ENCODE assay signal across 8 cellular contexts in genomic region chr3:9771007-9771406, GRCh38. TPM values are rescaled to one million over a fixed set of nuclear protein-coding genes. Genes with fewer than 3 reads are reported as not detected.
DNase-seq lines count a peak whose midpoint lies in the region; ATAC-seq and TF ChIP-seq lines count a peak whose summit lies in the region.
"Not testable (repeated sequence)": the region's sequence is repeated elsewhere in the genome, so short reads cannot be mapped to it uniquely, and the experiment has no call there.

No MANE protein-coding gene starts in this region.

- not testable (repeated sequence) for H3K4me1 ChIP-seq in CD8-positive, alpha-beta memory T cell (ENCODE audit: insufficient read depth, low read length)
- H3K4me1 ChIP-seq in upper lobe of left lung, result peaks cover 34 to 43% (median 39%) of the 10 kb centered on the region in 4 donors

- not testable (repeated sequence) for H3K27ac Mint-ChIP-seq in CD8-positive, alpha-beta memory T cell; WTC11; immature natural killer cell
- peak overlapping the region; percentile 39 for H3K27ac Mint-ChIP-seq in activated T-helper 2 cell treated with anti-CD3 and anti-CD28 coated beads, Interferon-gamma antibody, Interleukin-2, Interleukin-4, amounts not matched to agents 10 μg/mL and 5 μg/mL and 100 μg/mL, durations not matched to agents 14 hours and 24 hours and 36 hours
- peak overlapping the region in 3 of 5 experiments; percentile 38 to 83 (median 43) for H3K27ac Mint-ChIP-seq in brain
- H3K27ac Mint-ChIP-seq in natural killer cell treated with Interleukin-12 subunit alpha and Interleukin-12 subunit beta and Interleukin-15 and Interleukin-18, amount 100 ng/mL, for 72 hours, result peak overlapping the region; percentile 26 to 78
- peak overlapping the region; percentile 57 for H3K27ac Mint-ChIP-seq in stimulated activated naive CD8-positive, alpha-beta T cell treated with anti-CD3 and anti-CD28 coated beads, Interleukin-15, Interleukin-2, amounts not matched to agents 100 ng/mL and 50 ng/mL, for 24 hours

- not testable (repeated sequence) for ATAC-seq in WTC11; natural killer cell treated with Interleukin-12 subunit alpha and Interleukin-12 subunit beta and Interleukin-15 and Interleukin-18, amount 100 ng/mL, for 72 hours; upper lobe of left lung (ENCODE audit: low FRiP score in 2 of 2)

- DNase-seq in CD8-positive, alpha-beta memory T cell; WTC11 (ENCODE audit: low spot score); activated T-helper 2 cell treated with anti-CD3 and anti-CD28 coated beads, Interferon-gamma antibody, Interleukin-2, Interleukin-4, amounts not matched to agents 10 μg/mL and 5 μg/mL and 100 μg/mL, durations not matched to agents 14 hours and 24 hours and 36 hours (ENCODE audit: low spot score); immature natural killer cell; natural killer cell treated with Interleukin-12 subunit alpha and Interleukin-12 subunit beta and Interleukin-15 and Interleukin-18, amount 100 ng/mL, for 72 hours (ENCODE audit: low spot score); upper lobe of left lung: not testable (repeated sequence)

- H3K27me3 Mint-ChIP-seq in CD8-positive, alpha-beta memory T cell; activated T-helper 2 cell treated with anti-CD3 and anti-CD28 coated beads, Interferon-gamma antibody, Interleukin-2, Interleukin-4, amounts not matched to agents 10 μg/mL and 5 μg/mL and 100 μg/mL, durations not matched to agents 14 hours and 24 hours and 36 hours (ENCODE audit: low read depth); brain; immature natural killer cell (ENCODE audit: low read depth in 3 of 3); natural killer cell treated with Interleukin-12 subunit alpha and Interleukin-12 subunit beta and Interleukin-15 and Interleukin-18, amount 100 ng/mL, for 72 hours; stimulated activated naive CD8-positive, alpha-beta T cell treated with anti-CD3 and anti-CD28 coated beads, Interleukin-15, Interleukin-2, amounts not matched to agents 100 ng/mL and 50 ng/mL, for 24 hours: not testable (repeated sequence)
- H3K27me3 Mint-ChIP-seq in WTC11 (ENCODE audit: low read depth), result peaks cover 90% of the 10 kb centered on the region

- not testable (repeated sequence) for H3K36me3 ChIP-seq in CD8-positive, alpha-beta memory T cell (ENCODE audit: insufficient read depth, low read length); upper lobe of left lung

- not testable (repeated sequence) for H3K4me3 ChIP-seq in CD8-positive, alpha-beta memory T cell (ENCODE audit: low read length); upper lobe of left lung

- WGBS in upper lobe of left lung, 2 donors, result 95% methylated on average over 2 of the region's 2 CpGs

- not testable (repeated sequence) for H3K27ac ChIP-seq in CD8-positive, alpha-beta memory T cell (ENCODE audit: low read depth, low read length)
- H3K27ac ChIP-seq in upper lobe of left lung, result peak overlapping the region in 3 of 4 donors; percentile 73 to 91 (median 91)

- CTCF ChIA-PET in CD8-positive, alpha-beta memory T cell (lab: Charles Lee), result not testable (repeated sequence)
- CTCF ChIA-PET in WTC11 (lab: Charles Lee), result interaction anchor here (1.0 to 2.8 kb wide), 3 partner anchors 12 to 56 kb away, joined by 3 to 13 read pairs (median 3); no protein-coding TSS in a partner anchor

- TF ChIP-seq CTCF in WTC11 (IDR thresholded peaks at IDR 0.05); brain (conservative IDR thresholded peaks at IDR 0.05); upper lobe of left lung (IDR thresholded peaks at IDR 0.05): not testable (repeated sequence)

- POLR2A ChIA-PET in CD8-positive, alpha-beta memory T cell (lab: Charles Lee), result not testable (repeated sequence)
- POLR2A ChIA-PET in WTC11 (lab: Charles Lee), result interaction anchor here (0.6 kb wide), 1 partner anchor 343 kb away, joined by 3 read pairs; no protein-coding TSS in a partner anchor

- TF ChIP-seq EP300 in upper lobe of left lung (IDR thresholded peaks at IDR 0.05), result not testable (repeated sequence)

- H3K4me3 Mint-ChIP-seq in CD8-positive, alpha-beta memory T cell, result peak overlapping the region in 5 of 7 donors; percentile 50 to 79 (median 63)
- peak overlapping the region; percentile 69 for H3K4me3 Mint-ChIP-seq in WTC11
- H3K4me3 Mint-ChIP-seq in activated T-helper 2 cell treated with anti-CD3 and anti-CD28 coated beads, Interferon-gamma antibody, Interleukin-2, Interleukin-4, amounts not matched to agents 10 μg/mL and 5 μg/mL and 100 μg/mL, durations not matched to agents 14 hours and 24 hours and 36 hours (ENCODE audit: low read depth), result peak overlapping the region; percentile 82
- H3K4me3 Mint-ChIP-seq in brain, result peak overlapping the region; percentile 64 to 83 (median 81)
- H3K4me3 Mint-ChIP-seq in immature natural killer cell, result peak overlapping the region; percentile 49 to 74 (median 72)
- H3K4me3 Mint-ChIP-seq in natural killer cell treated with Interleukin-12 subunit alpha and Interleukin-12 subunit beta and Interleukin-15 and Interleukin-18, amount 100 ng/mL, for 72 hours, result peak overlapping the region; percentile 81
- H3K4me3 Mint-ChIP-seq in stimulated activated naive CD8-positive, alpha-beta T cell treated with anti-CD3 and anti-CD28 coated beads, Interleukin-15, Interleukin-2, amounts not matched to agents 100 ng/mL and 50 ng/mL, for 24 hours, result not testable (repeated sequence)

- not testable (repeated sequence) for H3K9me3 ChIP-seq in CD8-positive, alpha-beta memory T cell (ENCODE audit: low read length); upper lobe of left lung

- not testable (repeated sequence) for H3K9me3 Mint-ChIP-seq in CD8-positive, alpha-beta memory T cell; WTC11; activated T-helper 2 cell treated with anti-CD3 and anti-CD28 coated beads, Interferon-gamma antibody, Interleukin-2, Interleukin-4, amounts not matched to agents 10 μg/mL and 5 μg/mL and 100 μg/mL, durations not matched to agents 14 hours and 24 hours and 36 hours; brain; immature natural killer cell; natural killer cell treated with Interleukin-12 subunit alpha and Interleukin-12 subunit beta and Interleukin-15 and Interleukin-18, amount 100 ng/mL, for 72 hours; stimulated activated naive CD8-positive, alpha-beta T cell treated with anti-CD3 and anti-CD28 coated beads, Interleukin-15, Interleukin-2, amounts not matched to agents 100 ng/mL and 50 ng/mL, for 24 hours

- not testable (repeated sequence) for H3K27me3 ChIP-seq in CD8-positive, alpha-beta memory T cell (ENCODE audit: insufficient read depth, low read length, poor library complexity, severe bottlenecking); upper lobe of left lung

- not testable (repeated sequence) for H3K36me3 Mint-ChIP-seq in CD8-positive, alpha-beta memory T cell; WTC11; natural killer cell treated with Interleukin-12 subunit alpha and Interleukin-12 subunit beta and Interleukin-15 and Interleukin-18, amount 100 ng/mL, for 72 hours; stimulated activated naive CD8-positive, alpha-beta T cell treated with anti-CD3 and anti-CD28 coated beads, Interleukin-15, Interleukin-2, amounts not matched to agents 100 ng/mL and 50 ng/mL, for 24 hours (ENCODE audit: low read depth)
- H3K36me3 Mint-ChIP-seq in activated T-helper 2 cell treated with anti-CD3 and anti-CD28 coated beads, Interferon-gamma antibody, Interleukin-2, Interleukin-4, amounts not matched to agents 10 μg/mL and 5 μg/mL and 100 μg/mL, durations not matched to agents 14 hours and 24 hours and 36 hours (ENCODE audit: low read depth), result peaks cover 21% of the 10 kb centered on the region
- peaks cover 10% of the 10 kb centered on the region for H3K36me3 Mint-ChIP-seq in brain
- peaks cover 0 to 12% (median 0%) of the 10 kb centered on the region in 3 donors for H3K36me3 Mint-ChIP-seq in immature natural killer cell

- intact Hi-C loops in activated T-helper 2 cell treated with anti-CD3 and anti-CD28 coated beads, Interferon-gamma antibody, Interleukin-2, Interleukin-4, amounts not matched to agents 10 μg/mL and 5 μg/mL and 100 μg/mL, durations not matched to agents 14 hours and 24 hours and 36 hours (cut with micrococcal nuclease), result not testable (repeated sequence)

- H3K4me1 Mint-ChIP-seq in CD8-positive, alpha-beta memory T cell, result peaks cover 15 to 33% (median 18%) of the 10 kb centered on the region in 3 donors
- H3K4me1 Mint-ChIP-seq in WTC11, result peaks cover 12% of the 10 kb centered on the region
- H3K4me1 Mint-ChIP-seq in activated T-helper 2 cell treated with anti-CD3 and anti-CD28 coated beads, Interferon-gamma antibody, Interleukin-2, Interleukin-4, amounts not matched to agents 10 μg/mL and 5 μg/mL and 100 μg/mL, durations not matched to agents 14 hours and 24 hours and 36 hours (ENCODE audit: low read depth), result peaks cover 36% of the 10 kb centered on the region
- H3K4me1 Mint-ChIP-seq in brain, result peaks cover 41% of the 10 kb centered on the region
- H3K4me1 Mint-ChIP-seq in immature natural killer cell, result peaks cover 41 to 43% of the 10 kb centered on the region in 2 donors
- H3K4me1 Mint-ChIP-seq in natural killer cell treated with Interleukin-12 subunit alpha and Interleukin-12 subunit beta and Interleukin-15 and Interleukin-18, amount 100 ng/mL, for 72 hours (ENCODE audit: low read depth in 2 of 2), result peaks cover 31 to 39% of the 10 kb centered on the region in 2 donors
- peaks cover 30% of the 10 kb centered on the region for H3K4me1 Mint-ChIP-seq in stimulated activated naive CD8-positive, alpha-beta T cell treated with anti-CD3 and anti-CD28 coated beads, Interleukin-15, Interleukin-2, amounts not matched to agents 100 ng/mL and 50 ng/mL, for 24 hours (ENCODE audit: low read depth)

- TF ChIP-seq POLR2A in upper lobe of left lung (IDR thresholded peaks at IDR 0.05), result not testable (repeated sequence)

RNA-seq across cellular contexts. Expression of gene CAMK1, which starts 1.3 kb away (rescaled TPM):
- total RNA-seq in CD8-positive, alpha-beta memory T cell, result 10 to 100 TPM; 27.0 to 27.4 TPM
- 2.9 TPM for polyA plus RNA-seq in CD8-positive, alpha-beta memory T cell
- total RNA-seq in WTC11 (2021) (3.1 to 6.6 TPM (median 5.9 TPM) in 3 replicates), upper lobe of left lung (10 to 100 TPM; 19.5 to 44.0 (median 27.6) TPM)
- 113 and 116 TPM in 2 replicates for total RNA-seq in activated T-helper 2 cell treated with anti-CD3 and anti-CD28 coated beads, Interferon-gamma antibody, Interleukin-2, Interleukin-4, amounts not matched to agents 10 μg/mL and 5 μg/mL and 100 μg/mL, durations not matched to agents 14 hours and 24 hours and 36 hours
- polyA plus RNA-seq in brain (ENCODE audit: insufficient read depth, low read depth, low replicate concordance) (23.8 TPM), immature natural killer cell (10 to 100 TPM; 15.4 to 29.0 (median 19.2) TPM)
- 10 to 100 TPM; 19.8 to 24.4 TPM for total RNA-seq in natural killer cell treated with Interleukin-12 subunit alpha and Interleukin-12 subunit beta and Interleukin-15 and Interleukin-18, amount 100 ng/mL, for 72 hours

RNA-seq across cellular contexts. Expression of gene OGG1, which starts 21.3 kb away (rescaled TPM):
- 10 to 100 TPM; 30.5 to 32.1 TPM for total RNA-seq in CD8-positive, alpha-beta memory T cell
- 25.8 TPM for polyA plus RNA-seq in CD8-positive, alpha-beta memory T cell
- total RNA-seq in WTC11 (2021), result 23.6 to 27.3 TPM (median 26.7 TPM) in 3 replicates
- 33.0 and 38.4 TPM in 2 replicates for total RNA-seq in activated T-helper 2 cell treated with anti-CD3 and anti-CD28 coated beads, Interferon-gamma antibody, Interleukin-2, Interleukin-4, amounts not matched to agents 10 μg/mL and 5 μg/mL and 100 μg/mL, durations not matched to agents 14 hours and 24 hours and 36 hours
- polyA plus RNA-seq in brain (ENCODE audit: insufficient read depth, low read depth, low replicate concordance), result 23.0 TPM
- 10 to 100 TPM; 30.3 to 57.3 (median 44.4) TPM for polyA plus RNA-seq in immature natural killer cell
- 10 to 100 TPM; 35.9 to 42.5 TPM for total RNA-seq in natural killer cell treated with Interleukin-12 subunit alpha and Interleukin-12 subunit beta and Interleukin-15 and Interleukin-18, amount 100 ng/mL, for 72 hours
- 10 to 100 TPM; 13.7 to 49.2 (median 18.3) TPM for total RNA-seq in upper lobe of left lung

RNA-seq across cellular contexts. Expression of gene TADA3, which starts 21.3 kb away (rescaled TPM):
- 10 to 100 TPM; 57.0 to 58.8 TPM for total RNA-seq in CD8-positive, alpha-beta memory T cell
- polyA plus RNA-seq in CD8-positive, alpha-beta memory T cell, result 64.4 TPM
- 49.0 to 57.9 TPM (median 55.9 TPM) in 3 replicates for total RNA-seq in WTC11 (2021)
- 86.6 and 89.2 TPM in 2 replicates for total RNA-seq in activated T-helper 2 cell treated with anti-CD3 and anti-CD28 coated beads, Interferon-gamma antibody, Interleukin-2, Interleukin-4, amounts not matched to agents 10 μg/mL and 5 μg/mL and 100 μg/mL, durations not matched to agents 14 hours and 24 hours and 36 hours
- 83.6 TPM for polyA plus RNA-seq in brain (ENCODE audit: insufficient read depth, low read depth, low replicate concordance)
- 100 to 1,000 TPM in 1 of 3 donors, 10 to 100 TPM in 2; 58.1 to 121 (median 73.6) TPM for polyA plus RNA-seq in immature natural killer cell
- 10 to 100 TPM; 58.3 to 65.6 TPM for total RNA-seq in natural killer cell treated with Interleukin-12 subunit alpha and Interleukin-12 subunit beta and Interleukin-15 and Interleukin-18, amount 100 ng/mL, for 72 hours
- 10 to 100 TPM; 48.2 to 68.0 (median 60.7) TPM for total RNA-seq in upper lobe of left lung

RNA-seq across cellular contexts. Expression of gene ARPC4, which starts 21.9 kb away (rescaled TPM):
- 100 to 1,000 TPM; 309 to 319 TPM for total RNA-seq in CD8-positive, alpha-beta memory T cell
- polyA plus RNA-seq in CD8-positive, alpha-beta memory T cell, result 277 TPM
- 127 to 143 TPM (median 133 TPM) in 3 replicates for total RNA-seq in WTC11 (2021)
- total RNA-seq in activated T-helper 2 cell treated with anti-CD3 and anti-CD28 coated beads, Interferon-gamma antibody, Interleukin-2, Interleukin-4, amounts not matched to agents 10 μg/mL and 5 μg/mL and 100 μg/mL, durations not matched to agents 14 hours and 24 hours and 36 hours, result 253 and 268 TPM in 2 replicates
- 113 TPM for polyA plus RNA-seq in brain (ENCODE audit: insufficient read depth, low read depth, low replicate concordance)
- 100 to 1,000 TPM; 378 to 470 (median 428) TPM for polyA plus RNA-seq in immature natural killer cell
- total RNA-seq in natural killer cell treated with Interleukin-12 subunit alpha and Interleukin-12 subunit beta and Interleukin-15 and Interleukin-18, amount 100 ng/mL, for 72 hours, result 100 to 1,000 TPM; 323 to 381 TPM
- total RNA-seq in upper lobe of left lung, result 100 to 1,000 TPM in 5 of 6 donors, 10 to 100 TPM in 1; 88.3 to 186 (median 158) TPM

RNA-seq across cellular contexts. Expression of gene TTLL3, which starts 39.1 kb away (rescaled TPM):
- total RNA-seq in CD8-positive, alpha-beta memory T cell, result 10 to 100 TPM; 18.8 to 19.1 TPM
- 3.8 TPM for polyA plus RNA-seq in CD8-positive, alpha-beta memory T cell
- 11.1 to 14.7 TPM (median 12.3 TPM) in 3 replicates for total RNA-seq in WTC11 (2021)
- 51.0 and 56.5 TPM in 2 replicates for total RNA-seq in activated T-helper 2 cell treated with anti-CD3 and anti-CD28 coated beads, Interferon-gamma antibody, Interleukin-2, Interleukin-4, amounts not matched to agents 10 μg/mL and 5 μg/mL and 100 μg/mL, durations not matched to agents 14 hours and 24 hours and 36 hours
- polyA plus RNA-seq in brain (ENCODE audit: insufficient read depth, low read depth, low replicate concordance), result 4.8 TPM
- 10 to 100 TPM in 1 of 3 donors, 1 to 10 TPM in 2; 4.2 to 10.1 (median 5.0) TPM for polyA plus RNA-seq in immature natural killer cell
- 10 to 100 TPM; 50.0 to 91.3 TPM for total RNA-seq in natural killer cell treated with Interleukin-12 subunit alpha and Interleukin-12 subunit beta and Interleukin-15 and Interleukin-18, amount 100 ng/mL, for 72 hours
- 100 to 1,000 TPM in 2 of 6 donors, 10 to 100 TPM in 4; 33.0 to 544 (median 64.4) TPM for total RNA-seq in upper lobe of left lung
